8 cellular contexts compared by ENCODE assay signal in genomic region chr9:36258170-36258988, GRCh38. TPM values are rescaled to one million over a fixed set of nuclear protein-coding genes. Genes with fewer than 3 reads are reported as not detected.
DNase-seq lines count a peak whose midpoint lies in the region; ATAC-seq and TF ChIP-seq lines count a peak whose summit lies in the region.

GNE (minus strand) TSS chr9:36258448; CDS start chr9:36249355, 9,093 bp downstream.

- H3K27me3 ChIP-seq in layer of hippocampus (ENCODE audit: control insufficient read depth, insufficient read depth, low read length), result no peaks in the 10 kb centered on the region

- no peaks in the 10 kb centered on the region for H3K9me3 Mint-ChIP-seq in activated CD4-positive, alpha-beta T cell treated with anti-CD3 and anti-CD28 coated beads, Interleukin-2, amount 10 ng/mL, durations not matched to agents 7 days and 5 days

- CTCF ChIA-PET in activated CD4-positive, alpha-beta T cell treated with anti-CD3 and anti-CD28 coated beads, Interleukin-2, amount 10 ng/mL, durations not matched to agents 7 days and 5 days (lab: Charles Lee), result interaction anchor here (0.9 to 1.0 kb wide), 3 partner anchors 69 to 259 kb away, joined by 3 read pairs; no protein-coding TSS in a partner anchor

- DNase-seq in AG08395 (ENCODE audit: low spot score) (peak; percentile 97), NCI-H524 (lab: John Stamatoyannopoulos, UW) (peak; percentile 85 to 91), coronary artery (ENCODE audit: low spot score) (peak; percentile 98)
- peak; percentile 98 for DNase-seq in activated CD4-positive, alpha-beta T cell treated with anti-CD3 and anti-CD28 coated beads, Interleukin-2, amount 10 ng/mL, durations not matched to agents 7 days and 5 days
- DNase-seq in stimulated activated CD4-positive, alpha-beta T cell treated with anti-CD3 and anti-CD28 coated beads, Interleukin-1b, Interleukin-23, amount 100 ng/mL, for 24 hours (ENCODE audit: low read depth in 4 of 4, low spot score in 1 of 4), result peak; percentile 93 to 98 (median 96)

- H3K4me3 ChIP-seq in coronary artery, result peak within 1 kb of the TSS; percentile 100

- peak within 1 kb of the TSS; percentile 97 for H3K4me3 Mint-ChIP-seq in activated CD4-positive, alpha-beta T cell treated with anti-CD3 and anti-CD28 coated beads, Interleukin-2, amount 10 ng/mL, durations not matched to agents 7 days and 5 days

- H3K36me3 Mint-ChIP-seq in activated CD4-positive, alpha-beta T cell treated with anti-CD3 and anti-CD28 coated beads, Interleukin-2, amount 10 ng/mL, durations not matched to agents 7 days and 5 days (ENCODE audit: low read depth), result peaks cover 3% of the 10 kb centered on the region

- ATAC-seq in GM19023 (IDR thresholded peaks at IDR 0.05; ENCODE audit: unreplicated experiment), result peak; percentile 91
- ATAC-seq in HG03196 (IDR thresholded peaks at IDR 0.05; ENCODE audit: unreplicated experiment), result peak; percentile 92

- H3K27ac ChIP-seq in coronary artery (peak within 1 kb of the TSS; percentile 99 to 100), layer of hippocampus (ENCODE audit: low read depth, low read length) (peak within 1 kb of the TSS; percentile 94)

- peak within 1 kb of the TSS; percentile 97 for H3K27ac Mint-ChIP-seq in activated CD4-positive, alpha-beta T cell treated with anti-CD3 and anti-CD28 coated beads, Interleukin-2, amount 10 ng/mL, durations not matched to agents 7 days and 5 days

- TF ChIP-seq CTCF in coronary artery (IDR thresholded peaks at IDR 0.05), result no peak

- peaks cover 19% of the 10 kb centered on the region for H3K4me1 Mint-ChIP-seq in activated CD4-positive, alpha-beta T cell treated with anti-CD3 and anti-CD28 coated beads, Interleukin-2, amount 10 ng/mL, durations not matched to agents 7 days and 5 days

- POLR2A ChIA-PET in activated CD4-positive, alpha-beta T cell treated with anti-CD3 and anti-CD28 coated beads, Interleukin-2, amount 10 ng/mL, durations not matched to agents 7 days and 5 days (lab: Charles Lee), result interaction anchor here (0.6 to 1.1 kb wide), 3 partner anchors 11 to 1131 kb away, joined by 3 to 4 read pairs (median 3); partner anchors contain the start of gene CLTA

- H3K27me3 Mint-ChIP-seq in activated CD4-positive, alpha-beta T cell treated with anti-CD3 and anti-CD28 coated beads, Interleukin-2, amount 10 ng/mL, durations not matched to agents 7 days and 5 days, result no peaks in the 10 kb centered on the region

RNA-seq across cellular contexts. Expression of gene GNE, which starts in this region (rescaled TPM):
- 10 to 100 TPM; 14.8 to 15.8 TPM for total RNA-seq in activated CD4-positive, alpha-beta T cell treated with anti-CD3 and anti-CD28 coated beads, Interleukin-2, amount 10 ng/mL, durations not matched to agents 7 days and 5 days

Comparison
In these comparisons a context has a peak if more than half of its experiments do, and no peak if none do; other contexts are left out.
1. Peak in every context shown above with its lines: DNase-seq, ATAC-seq, H3K4me3 ChIP-seq and H3K27ac ChIP-seq.